ENCODE assay signal across 26 cellular contexts in the genomic region with DNA sequence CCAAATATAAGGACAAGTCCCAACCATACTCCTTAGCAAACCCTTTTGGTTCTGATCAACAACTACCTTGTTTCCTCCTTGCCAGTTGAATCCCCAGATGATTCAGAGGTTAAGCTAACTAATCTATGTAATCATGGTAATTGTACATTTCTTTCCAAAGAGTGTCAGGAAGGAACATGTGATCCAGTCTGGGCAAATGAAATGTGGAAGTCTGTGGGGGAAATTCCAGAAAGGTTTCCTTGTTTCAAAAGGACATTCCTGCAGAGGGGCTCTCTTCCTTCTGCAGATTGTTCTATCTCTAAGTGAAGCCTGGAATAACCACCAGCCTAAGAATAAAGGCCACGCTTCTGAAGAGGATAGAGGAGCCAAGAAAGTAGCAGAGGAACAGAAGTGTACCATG. TPM values are rescaled to one million over a fixed set of nuclear protein-coding genes. Genes with fewer than 3 reads are reported as not detected.
DNase-seq lines count a peak whose midpoint lies in the region; ATAC-seq, FAIRE-seq and TF ChIP-seq lines count a peak whose summit lies in the region.
"Had no signal": no experiment of that assay in that cellular context is flagged by ENCODE, and none has a peak within 500 bp of the region (broad histone marks: within the 10 kb centered on the region; RNA-seq: fewer than 3 reads in every experiment).

No MANE protein-coding gene starts in this region.

- no peaks in the 10 kb centered on the region for H3K36me3 ChIP-seq in endothelial cell of umbilical vein (ENCODE audit: control insufficient read depth in 2 of 2, extremely low read depth in 1 of 2, insufficient read depth in 2 of 2, low read length in 2 of 2)
- H3K36me3 ChIP-seq in BE2C, result no peaks in the 10 kb centered on the region; the same call in 1 of the 2 replicates
- H3K36me3 ChIP-seq: BLaER1 treated with 17β-estradiol and CSF1 and Interleukin-3, amounts not matched to agents 10 nM and 100 nM; right lobe of liver had no signal

- no peaks in the 10 kb centered on the region for H4K20me1 ChIP-seq in endothelial cell of umbilical vein (replicated peaks; ENCODE audit: control insufficient read depth, extremely low read depth, insufficient read depth, low read length)
- H4K20me1 ChIP-seq: BLaER1 treated with 17β-estradiol and CSF1 and Interleukin-3, amounts not matched to agents 10 nM and 100 nM had no signal

- H3K79me2 ChIP-seq in endothelial cell of umbilical vein (ENCODE audit: control insufficient read depth, insufficient read depth, low read length), result no peaks in the 10 kb centered on the region
- H3K79me2 ChIP-seq: parathyroid adenoma had no signal

- H3K9ac ChIP-seq in endothelial cell of umbilical vein (replicated peaks; ENCODE audit: extremely low read depth, insufficient read depth, low read length), result no peak overlapping the region
- H3K9ac ChIP-seq: BLaER1 treated with 17β-estradiol and CSF1 and Interleukin-3, amounts not matched to agents 10 nM and 100 nM; KMS-11; parathyroid adenoma had no signal

- peak; percentile 49 for ATAC-seq in left colon
- no peak for ATAC-seq in GM19351 (IDR thresholded peaks at IDR 0.05; ENCODE audit: unreplicated experiment)
- ATAC-seq in HG02763 (IDR thresholded peaks at IDR 0.05; ENCODE audit: unreplicated experiment), result no peak
- ATAC-seq: A549; effector memory CD8-positive, alpha-beta T cell; naive thymus-derived CD8-positive, alpha-beta T cell; right lobe of liver had no signal

- no peaks in the 10 kb centered on the region for H3K9me1 ChIP-seq in endothelial cell of umbilical vein (replicated peaks; ENCODE audit: control insufficient read depth, extremely low read depth, insufficient read depth, low read length)

- TF ChIP-seq POLR2A in endothelial cell of umbilical vein (IDR thresholded peaks at IDR 0.05; ENCODE audit: low read depth, low read length), result no peak

- TF ChIP-seq CTCF in AG04450 (IDR thresholded peaks at IDR 0.05; ENCODE audit: low read depth, low read length), result no peak
- no peak for TF ChIP-seq CTCF in endothelial cell of umbilical vein (IDR thresholded peaks at IDR 0.05; ENCODE audit: extremely low read depth in 1 of 2, insufficient read depth in 1 of 2, low read depth in 1 of 2, low read length in 2 of 2)
- TF ChIP-seq CTCF in BE2C (IDR thresholded peaks at IDR 0.05; ENCODE audit: low read depth, low read length), result no peak

- no peak overlapping the region for H3K4me2 ChIP-seq in endothelial cell of umbilical vein (ENCODE audit: insufficient read depth, low read length)
- H3K4me2 ChIP-seq: A549; BLaER1 treated with 17β-estradiol and CSF1 and Interleukin-3, amounts not matched to agents 10 nM and 100 nM; KMS-11 had no signal

- H3K4me1 ChIP-seq in endothelial cell of umbilical vein (ENCODE audit: control insufficient read depth, extremely low read depth, insufficient read depth, low read length), result no peaks in the 10 kb centered on the region
- peaks cover 11% of the 10 kb centered on the region for H3K4me1 ChIP-seq in BE2C
- H3K4me1 ChIP-seq: A549; BLaER1 treated with 17β-estradiol and CSF1 and Interleukin-3, amounts not matched to agents 10 nM and 100 nM; parathyroid adenoma; right lobe of liver had no signal

- no peak overlapping the region for H2AFZ ChIP-seq in endothelial cell of umbilical vein (ENCODE audit: low read depth, low read length)
- H2AFZ ChIP-seq: parathyroid adenoma had no signal

- no TSS peak for BruUV-seq in endothelial cell of umbilical vein (replicated peaks; lab: Mats Ljungman, UMichigan)

- POLR2A ChIA-PET in AG04450 (lab: Yijun Ruan, JAX), result interaction anchor here (0.6 to 1.2 kb wide), 2 partner anchors 55 to 66 kb away, joined by 4 to 6 read pairs; no protein-coding TSS in a partner anchor
- POLR2A ChIA-PET in endothelial cell of umbilical vein (lab: Charles Lee), result no interaction called here

- H3K9me3 ChIP-seq in AG04450 (ENCODE audit: control insufficient read depth, insufficient read depth, low read length) (no peaks in the 10 kb centered on the region), endothelial cell of umbilical vein (replicated peaks; ENCODE audit: control insufficient read depth, insufficient read depth, low read length) (no peaks in the 10 kb centered on the region), BE2C (no peaks in the 10 kb centered on the region)
- H3K9me3 ChIP-seq: A549; BLaER1 treated with 17β-estradiol and CSF1 and Interleukin-3, amounts not matched to agents 10 nM and 100 nM; right lobe of liver had no signal

- CTCF ChIA-PET in AG04450 (lab: Charles Lee) (interaction anchor here (6.9 kb wide), 1 partner anchor 7 kb away, joined by 81 read pairs; the partner anchor contains the start of gene PRSS12), endothelial cell of umbilical vein (lab: Charles Lee) (no interaction called here)

- FAIRE-seq in endothelial cell of umbilical vein (lab: Jason Lieb, UNC), result peak; percentile 72
- FAIRE-seq: A549, TTC549 had no signal

- no peak for DNase-seq in AG04450 (ENCODE audit: low read depth, low spot score)
- DNase-seq in NCI-H2227 (lab: John Stamatoyannopoulos, UW; ENCODE audit: unreplicated experiment), result peak; percentile 13
- DNase-seq in endothelial cell of umbilical vein (ENCODE audit: low read depth, low spot score), result peak; percentile 31
- no peak for DNase-seq in left colon
- no peak for DNase-seq in SIG-M5 treated with dmso at 0.1 percent for 504 hours (lab: John Stamatoyannopoulos, UW; ENCODE audit: unreplicated experiment)
- no peak for DNase-seq in BE2C
- DNase-seq: activated CD4-positive, alpha-beta T cell treated with anti-CD3 and anti-CD28 coated beads for 4 hours; activated naive CD8-positive, alpha-beta T cell treated with anti-CD3 and anti-CD28 coated beads for 36 hours; effector memory CD8-positive, alpha-beta T cell; GDM1; naive thymus-derived CD8-positive, alpha-beta T cell; NCI-H1092 treated with DMSO at 0.1 percent for 48 hours; NCI-H2081 treated with DMSO at 0.1 percent for 48 hours; NCI-H524; right lobe of liver; Right ventricle myocardium superior; stimulated activated CD4-positive, alpha-beta T cell treated with anti-CD3 and anti-CD28 coated beads, Interleukin-15, amount 100 ng/mL, for 24 hours; substantia nigra had no signal

- H3K27me3 ChIP-seq in AG04450 (ENCODE audit: control insufficient read depth, insufficient read depth, low read length), result no peaks in the 10 kb centered on the region
- peaks cover under 1 to 5% of the 10 kb centered on the region in 2 experiments for H3K27me3 ChIP-seq in endothelial cell of umbilical vein (ENCODE audit: control insufficient read depth in 2 of 2, insufficient read depth in 2 of 2, low read length in 2 of 2)
- H3K27me3 ChIP-seq in BE2C, result no peaks in the 10 kb centered on the region
- H3K27me3 ChIP-seq: BLaER1 treated with 17β-estradiol and CSF1 and Interleukin-3, amounts not matched to agents 10 nM and 100 nM; right lobe of liver had no signal

- H3K27ac ChIP-seq in AG04450 (ENCODE audit: low read depth, low read length), result peak overlapping the region; percentile 55
- no peak overlapping the region for H3K27ac ChIP-seq in endothelial cell of umbilical vein (ENCODE audit: insufficient read depth, low read depth, low read length)
- H3K27ac ChIP-seq: A549; BLaER1 treated with 17β-estradiol and CSF1 and Interleukin-3, amounts not matched to agents 10 nM and 100 nM; KMS-11; parathyroid adenoma; right lobe of liver had no signal

- dilution Hi-C loops in endothelial cell of umbilical vein (cut with MboI; ENCODE audit: extremely low pct_ligation_motif_present, low sequenced_read_pairs), result no loop called here

- H3K4me3 ChIP-seq in AG04450 (ENCODE audit: low read depth, low read length) (no peak overlapping the region), endothelial cell of umbilical vein (replicated peaks in 1 of 3; ENCODE audit: insufficient read depth in 1 of 3, low read depth in 1 of 3, low read length in 3 of 3) (no peak overlapping the region), BE2C (ENCODE audit: low read depth, low read length) (no peak overlapping the region)
- H3K4me3 ChIP-seq: A549; BLaER1 treated with 17β-estradiol and CSF1 and Interleukin-3, amounts not matched to agents 10 nM and 100 nM; right lobe of liver had no signal

- intact Hi-C loops in endothelial cell of umbilical vein (cut with micrococcal nuclease) (no loop called here), left colon (cut with DNase I, micrococcal nuclease) (no loop called here)

TF ChIP-seq in endothelial cell of umbilical vein, 7 proteins besides CTCF, POLR2A, EP300 and RAD21:
- TF ChIP-seq EZH2 (IDR thresholded peaks at IDR 0.05; ENCODE audit: borderline replicate concordance, low read depth, low read length, severe bottlenecking), result no peak
- no peak for TF ChIP-seq FOS (IDR thresholded peaks at IDR 0.05; ENCODE audit: borderline replicate concordance, insufficient read depth, low read length)
- TF ChIP-seq JUN (IDR thresholded peaks at IDR 0.05; ENCODE audit: borderline replicate concordance, insufficient read depth, insufficient read length, low read depth), result no peak
- no peak for TF ChIP-seq MYC (IDR thresholded peaks at IDR 0.05; ENCODE audit: low read depth, low read length)
- TF ChIP-seq MAX (IDR thresholded peaks at IDR 0.05; ENCODE audit: insufficient read depth, insufficient read length), result no peak
- no peak for TF ChIP-seq GATA2 (IDR thresholded peaks at IDR 0.05; ENCODE audit: insufficient read depth, insufficient read length, low read depth, low read length)
- no peak for TF ChIP-seq POLR2AphosphoS5 (IDR thresholded peaks at IDR 0.05; ENCODE audit: insufficient read depth, low read depth, low read length)
TF ChIP-seq in endothelial cell of umbilical vein: peak in this region for 0.

RNA-seq across cellular contexts. Expression of gene PRSS12, which starts 7.0 kb away (rescaled TPM):
- 142 and 155 TPM in 2 replicates for polyA plus RNA-seq in AG04450 (2011; rRNA removed)
- 97.4 and 104 TPM in 2 replicates for polyA minus RNA-seq in AG04450 (2011; rRNA and poly(A)+ RNA removed)
- 0.23 and 0.55 TPM in 2 replicates for total RNA-seq in endothelial cell of umbilical vein
- polyA plus RNA-seq in endothelial cell of umbilical vein, result 0.16 and 0.22 TPM in 2 replicates
- 0.18 and 0.36 TPM in 2 replicates for polyA plus RNA-seq in endothelial cell of umbilical vein (2011; cell fraction: cytosol; rRNA removed)
- 0.26 and 0.36 TPM in 2 replicates for polyA plus RNA-seq in endothelial cell of umbilical vein (2011; cell fraction: nucleus; rRNA removed)
- polyA plus RNA-seq in endothelial cell of umbilical vein (2012), result 3.0 and 5.2 TPM in 2 replicates
- 0.42 and 0.97 TPM in 2 replicates for polyA minus RNA-seq in endothelial cell of umbilical vein
- polyA minus RNA-seq in endothelial cell of umbilical vein (2011; cell fraction: cytosol; rRNA and poly(A)+ RNA removed), result 0.72 TPM
- polyA minus RNA-seq in endothelial cell of umbilical vein (2011; cell fraction: nucleus; rRNA and poly(A)+ RNA removed), result 0.43 and 0.63 TPM in 2 replicates
- total RNA-seq in left colon, result 10 to 100 TPM; 27.7 to 46.5 TPM
- polyA plus RNA-seq in BE2C (2012; ENCODE audit: insufficient read depth, insufficient read length, low read depth), result 22.6 TPM
- total RNA-seq: activated naive CD8-positive, alpha-beta T cell treated with anti-CD3 and anti-CD28 coated beads for 36 hours; activated T-helper 1 cell treated with anti-CD3 and anti-CD28 coated beads, Interleukin-12 subunit alpha, Interleukin-12 subunit beta, Interleukin-2, Interleukin-4 antibody, amounts not matched to agents 30 ng/mL and 10 ng/mL and 1 ng/mL, durations not matched to agents 14 hours and 24 hours and 36 hours; naive thymus-derived CD8-positive, alpha-beta T cell; Right ventricle myocardium superior had no signal

Comparison
In these comparisons a context has a peak if more than half of its experiments do, and no peak if none do; other contexts are left out.
1. DNase-seq: peak in NCI-H2227 (single experiment) and endothelial cell of umbilical vein (single experiment); none in AG04450 (single experiment), left colon (0 of 2), SIG-M5 treated with dmso at 0.1 percent for 504 hours (single experiment) and BE2C (single experiment).
2. RNA of gene PRSS12, which starts 7.0 kb away (total RNA-seq): 27.7 to 46.5 TPM in left colon; 0.23 to 0.55 TPM in endothelial cell of umbilical vein; every median in the first group is over 10 times any median in the second.